Comparison of ENCODE assay signal across 8 cellular contexts in genomic region chr11:1310772-1311468, GRCh38. TPM values are rescaled to one million over a fixed set of nuclear protein-coding genes. Genes with fewer than 3 reads are reported as not detected.
DNase-seq lines count a peak whose midpoint lies in the region; ATAC-seq, FAIRE-seq and TF ChIP-seq lines count a peak whose summit lies in the region.

No MANE protein-coding gene starts in this region.

- no peak for FAIRE-seq in GM12878 (lab: Jason Lieb, UNC)

- SMC1A ChIA-PET in GM12878 (lab: Charles Lee; ENCODE audit: uncharacterized antibody, unreplicated experiment): interaction anchor here (0.6 to 1.1 kb wide), 2 partner anchors 19 to 41 kb away, joined by 3 to 4 read pairs; no protein-coding TSS in a partner anchor

- no peaks in the 10 kb centered on the region for H4K20me1 ChIP-seq in GM12878 (ENCODE audit: control insufficient read depth, insufficient read depth)

- TF ChIP-seq POLR2A in Peyer's patch (IDR thresholded peaks at IDR 0.05): no peak
- TF ChIP-seq POLR2A in GM12878 (IDR thresholded peaks at IDR 0.05; ENCODE audit: low read depth, low read length): no peak

- WGBS in GM12878 (ENCODE audit: insufficient coverage, insufficient replicate concordance, low lambda C conversion rate, missing lambda C conversion rate): 8% methylated on average over 15 of the region's 15 CpGs

- peaks cover 7 to 30% (median 22%) of the 10 kb centered on the region in 4 donors for H3K4me1 ChIP-seq in Peyer's patch
- H3K4me1 ChIP-seq in GM12878 (ENCODE audit: control insufficient read depth, insufficient read depth, low read length): peaks cover 33% of the 10 kb centered on the region
- peaks cover 18% of the 10 kb centered on the region for H3K4me1 ChIP-seq in skeletal muscle satellite cell (ENCODE audit: control insufficient read depth, insufficient read depth, low read length)
- H3K4me1 ChIP-seq in BE2C: no peaks in the 10 kb centered on the region

- no TSS peak for BruUV-seq in GM12878 (replicated peaks; lab: Mats Ljungman, UMichigan)

- no peak for TF ChIP-seq EP300 in GM12878 (IDR thresholded peaks at IDR 0.05; ENCODE audit: borderline replicate concordance in 1 of 2, control insufficient read depth in 1 of 2, low read depth in 2 of 2, low read length in 2 of 2)

- no peaks in the 10 kb centered on the region for H3K27me3 ChIP-seq in Peyer's patch
- H3K27me3 ChIP-seq in GM12878 (replicated peaks in 1 of 2; ENCODE audit: control insufficient read depth in 2 of 2, insufficient read depth in 2 of 2, low read length in 1 of 2): no peaks in the 10 kb centered on the region
- H3K27me3 ChIP-seq in skeletal muscle satellite cell (ENCODE audit: control insufficient read depth, insufficient read depth, low read length): no peaks in the 10 kb centered on the region
- H3K27me3 ChIP-seq in BE2C: no peaks in the 10 kb centered on the region

- peaks cover 21% of the 10 kb centered on the region for H3K79me2 ChIP-seq in GM12878 (ENCODE audit: control insufficient read depth, insufficient read depth, low read length)

- in situ Hi-C loops in GM12878 (cut with MboI): no loop called here

- RAD21 ChIA-PET in GM12878 (lab: Charles Lee; ENCODE audit: unreplicated experiment): interaction anchor here (1.0 kb wide), 1 partner anchor 72 kb away, joined by 3 read pairs; no protein-coding TSS in a partner anchor

- TF ChIP-seq RAD21 in GM12878 (IDR thresholded peaks at IDR 0.05; ENCODE audit: insufficient read depth, low read depth, low read length): no peak

- peak overlapping the region; percentile 98 for H2AFZ ChIP-seq in GM12878 (ENCODE audit: control insufficient read depth, low read depth, low read length)

- TF ChIP-seq CTCF in GM10248 (IDR thresholded peaks at IDR 0.05; ENCODE audit: control extremely low read depth, extremely low read depth, low read depth, missing control alignments) (no peak), Peyer's patch (IDR thresholded peaks at IDR 0.05) (peak in 1 of 6 experiments; percentile 10), GM12878 (IDR thresholded peaks at IDR 0.05 in 2 of 3, conservative IDR thresholded peaks at IDR 0.05 in 1 of 3; ENCODE audit: control insufficient read depth in 2 of 3, extremely low read depth in 1 of 3, insufficient read depth in 1 of 3, low read depth in 3 of 3, low read length in 3 of 3) (no peak), BE2C (IDR thresholded peaks at IDR 0.05; ENCODE audit: low read depth, low read length) (no peak)

- intact Hi-C loops in GM12878 (cut with micrococcal nuclease; ENCODE audit: unreplicated experiment): no loop called here

- H3K9me3 ChIP-seq in Peyer's patch (no peaks in the 10 kb centered on the region), GM12878 (replicated peaks; ENCODE audit: control insufficient read depth, insufficient read depth, low read length) (peaks cover 9% of the 10 kb centered on the region), skeletal muscle satellite cell (replicated peaks; ENCODE audit: low read length) (no peaks in the 10 kb centered on the region), BE2C (no peaks in the 10 kb centered on the region)

- no peak for ATAC-seq in GM12878
- ATAC-seq in GM19397 (IDR thresholded peaks at IDR 0.05; ENCODE audit: unreplicated experiment): no peak

- POLR2A ChIA-PET in GM10248 (lab: Yijun Ruan, JAX): no interaction called here
- POLR2A ChIA-PET in GM12878 (lab: Charles Lee): no interaction called here

- no peaks in the 10 kb centered on the region for H3K36me3 ChIP-seq in Peyer's patch
- H3K36me3 ChIP-seq in GM12878 (ENCODE audit: control insufficient read depth in 2 of 2, insufficient read depth in 2 of 2, low read length in 1 of 2): no peaks in the 10 kb centered on the region
- peaks cover 8% of the 10 kb centered on the region for H3K36me3 ChIP-seq in skeletal muscle satellite cell (ENCODE audit: insufficient read depth, low read length)
- no peaks in the 10 kb centered on the region for H3K36me3 ChIP-seq in BE2C

- peak; percentile 54 for DNase-seq in GM10248 (ENCODE audit: extremely low spot score)
- DNase-seq in Peyer's patch: peak in 2 of 3 donors; percentile 72 to 80
- DNase-seq in GM12878 (ENCODE audit: low read depth, low spot score): no peak
- no peak for DNase-seq in NCI-H69 (lab: John Stamatoyannopoulos, UW)
- no peak for DNase-seq in BE2C
- DNase-seq in medulla oblongata (ENCODE audit: extremely low spot score): no peak

- peak overlapping the region; percentile 90 to 99 (median 98) for H3K4me3 ChIP-seq in Peyer's patch
- H3K4me3 ChIP-seq in GM12878: peak overlapping the region; percentile 71; the same call in 1 of the 2 replicates
- peak overlapping the region; percentile 89 for H3K4me3 ChIP-seq in skeletal muscle satellite cell (ENCODE audit: low read length)
- no peak overlapping the region for H3K4me3 ChIP-seq in BE2C (ENCODE audit: low read depth, low read length)

- H3K4me2 ChIP-seq in GM12878 (ENCODE audit: control insufficient read depth, insufficient read depth): peak overlapping the region; percentile 96
- peak overlapping the region; percentile 99 for H3K4me2 ChIP-seq in skeletal muscle satellite cell (ENCODE audit: low read length)

- H3K27ac ChIP-seq in Peyer's patch (peak overlapping the region; percentile 87 to 98 (median 96)), GM12878 (ENCODE audit: control insufficient read depth, insufficient read depth) (peak overlapping the region; percentile 20; the same call in 1 of the 2 replicates)

- CTCF ChIA-PET in GM10248 (lab: Yijun Ruan, JAX): interaction anchor here (1.4 to 1.9 kb wide), 2 partner anchors 18 to 204 kb away, joined by 4 to 5 read pairs; no protein-coding TSS in a partner anchor
- CTCF ChIA-PET in GM12878 (lab: Yijun Ruan, JAX): interaction anchor here (0.9 to 1.3 kb wide), 3 partner anchors 16 to 73 kb away, joined by 3 to 5 read pairs (median 3); no protein-coding TSS in a partner anchor

- H3K9ac ChIP-seq in GM12878 (ENCODE audit: control insufficient read depth, insufficient read depth, low read length) (no peak overlapping the region), skeletal muscle satellite cell (ENCODE audit: low read depth, low read length) (no peak overlapping the region)

TF ChIP-seq in GM12878, 131 proteins besides CTCF, POLR2A, EP300 and RAD21 (continues in another document):
- TF ChIP-seq USF1 (IDR thresholded peaks at IDR 0.05; ENCODE audit: borderline replicate concordance, extremely low read length, insufficient read depth, low read depth, low read length): peak; percentile 20
- TF ChIP-seq NR2C2 (IDR thresholded peaks at IDR 0.05; ENCODE audit: borderline replicate concordance, control insufficient read depth, insufficient read length, low read depth): no peak
- no peak for TF ChIP-seq KDM1A (IDR thresholded peaks at IDR 0.05; ENCODE audit: borderline replicate concordance)
- TF ChIP-seq CHD1 (IDR thresholded peaks at IDR 0.05; ENCODE audit: low read depth, low read length): no peak
- peak; percentile 64 for TF ChIP-seq RUNX3 (IDR thresholded peaks at IDR 0.05; ENCODE audit: low read length)
- TF ChIP-seq IRF3 (IDR thresholded peaks at IDR 0.05): no peak
- TF ChIP-seq SRF (IDR thresholded peaks at IDR 0.05; ENCODE audit: low read depth in 2 of 2, low read length in 2 of 2): peak; percentile 44 to 86; a peak in 3 of 4 replicates
- TF ChIP-seq ZNF207 (IDR thresholded peaks at IDR 0.05; ENCODE audit: borderline replicate concordance): no peak

RNA-seq across cellular contexts. Expression of gene TOLLIP, which starts 1.5 kb away (rescaled TPM):
- total RNA-seq in Peyer's patch (10 to 100 TPM; 43.7 to 77.3 (median 70.6) TPM), GM12878 (2014; rRNA removed) (15.4 and 21.2 TPM in 2 replicates), GM12878 (2014; rRNA removed; fragmentation: Illumina TruSeq; extraction: Trizol) (4.3 and 5.6 TPM in 2 replicates), GM12878 (2021) (36.5 and 36.8 TPM in 2 replicates)
- total RNA-seq in GM12878 (2013; cell fraction: nucleolus; rRNA removed): 22.5 and 27.2 TPM in 2 replicates
- 7.0 TPM for polyA plus RNA-seq in GM12878 (2011; ENCODE audit: low read depth)
- polyA plus RNA-seq in GM12878 (2011; rRNA removed) (10.0 and 26.9 TPM in 2 replicates), GM12878 (2014; fragmentation: Illumina TruSeq; extraction: Trizol) (2.0 and 5.3 TPM in 2 replicates), GM12878 (2014; fragmentation: Nextera tagmentation; extraction: Ambion mirVana) (1 to 10 TPM in 1 of 2 experiments, under 1 TPM in 1; 0.47 to 1.0 TPM), GM12878 (2014; rRNA removed) (22.0 and 29.3 TPM in 2 replicates), GM12878 (2016; fragmentation: Nextera tagmentation; extraction: Ambion mirVana) (10 to 100 TPM; 31.2 to 39.5 TPM)
- 29.3 and 37.1 TPM in 2 replicates for polyA plus RNA-seq in GM12878 (2011; cell fraction: cytosol; rRNA removed)
- polyA plus RNA-seq in GM12878 (2011; cell fraction: nucleus; rRNA removed): 54.0 and 62.2 TPM in 2 replicates
- polyA plus RNA-seq in GM12878 (2012): 20.7 and 23.8 TPM in 2 replicates
- 31.4 and 39.1 TPM in 2 replicates for polyA minus RNA-seq in GM12878 (2011; rRNA and poly(A)+ RNA removed)
- 11.6 and 13.1 TPM in 2 replicates for polyA minus RNA-seq in GM12878 (2011; cell fraction: cytosol; rRNA and poly(A)+ RNA removed)
- polyA minus RNA-seq in GM12878 (2011; cell fraction: nucleus; rRNA and poly(A)+ RNA removed): 16.9 and 32.7 TPM in 2 replicates
- total RNA-seq in skeletal muscle satellite cell (2012; rRNA removed): 24.5 and 27.4 TPM in 2 replicates
- polyA plus RNA-seq in BE2C (2012; ENCODE audit: insufficient read depth, insufficient read length, low read depth): 38.5 TPM

Comparison
In these comparisons a context has a peak if more than half of its experiments do, and no peak if none do; other contexts are left out.
1. DNase-seq: peak in GM10248 (single experiment) and Peyer's patch (2 of 3); none in GM12878 (single experiment), NCI-H69 (single experiment), BE2C (single experiment) and medulla oblongata (single experiment).